ENCODE assay signal across 21 cellular contexts in genomic region chr12:49325606-49326005, GRCh38. TPM values are rescaled to one million over a fixed set of nuclear protein-coding genes. Genes with fewer than 3 reads are reported as not detected.
"Had no signal": no experiment of that assay in that cellular context is flagged by ENCODE, and none has a peak within 500 bp of the region (broad histone marks: within the 10 kb centered on the region; RNA-seq: fewer than 3 reads in every experiment).

No MANE protein-coding gene starts in this region.

- H3K4me3 Mint-ChIP-seq: activated CD4-positive, alpha-beta memory T cell treated with anti-CD3 and anti-CD28 coated beads, Interleukin-2, amount 10 ng/mL, durations not matched to agents 7 days and 5 days; activated CD4-positive, alpha-beta T cell treated with anti-CD3 and anti-CD28 coated beads for 36 hours; activated naive CD8-positive, alpha-beta T cell treated with anti-CD3 and anti-CD28 coated beads, Interleukin-2, amount 50 U/mL, for 24 hours; dendritic cell treated with granulocyte-macrophage colony-stimulating factor and Interleukin-4, amounts not matched to agents 40 ng/mL and 50 ng/mL, for 4 days; stimulated activated memory B cell treated with anti-CD40 and anti-IgM and Interleukin-4, amounts not matched to agents 10 μg/mL and 1 μg/mL and 100 μg/mL, for 72 hours had no signal

- H3K4me1 ChIP-seq: pancreas had no signal

- H3K27ac ChIP-seq: epithelial cell of prostate, pancreas, tibial artery, uterus had no signal

- H3K9me3 ChIP-seq: pancreas, tibial artery, uterus had no signal

- DNase-seq: activated CD4-positive, alpha-beta memory T cell treated with anti-CD3 and anti-CD28 coated beads, Interleukin-2, amount 10 ng/mL, durations not matched to agents 7 days and 5 days; activated CD4-positive, alpha-beta T cell treated with anti-CD3 and anti-CD28 coated beads for 36 hours; activated naive CD4-positive, alpha-beta T cell; activated naive CD8-positive, alpha-beta T cell treated with anti-CD3 and anti-CD28 coated beads, Interleukin-2, amount 50 U/mL, for 24 hours; activated T-cell treated with anti-CD3 and anti-CD28 coated beads for 4 hours; cerebellar nuclear complex; effector memory CD8-positive, alpha-beta T cell; kidney glomerular epithelial cell; mesendoderm; pancreas; stimulated activated CD4-positive, alpha-beta T cell treated with anti-CD3 and anti-CD28 coated beads, Interleukin-12 subunit alpha, Interleukin-12 subunit beta, amount 100 ng/mL, for 4 hours; stimulated activated CD4-positive, alpha-beta T cell treated with anti-CD3 and anti-CD28 coated beads, Interleukin-2, amount 100 ng/mL, for 24 hours; uterus had no signal

- ATAC-seq: activated CD4-positive, alpha-beta T cell treated with anti-CD3 and anti-CD28 coated beads for 36 hours; activated naive CD8-positive, alpha-beta T cell treated with anti-CD3 and anti-CD28 coated beads, Interleukin-2, amount 50 U/mL, for 24 hours; effector memory CD8-positive, alpha-beta T cell; pancreas; stimulated activated memory B cell treated with anti-CD40 and anti-IgM and Interleukin-4, amounts not matched to agents 10 μg/mL and 1 μg/mL and 100 μg/mL, for 72 hours had no signal

- H3K27ac Mint-ChIP-seq: activated CD4-positive, alpha-beta memory T cell treated with anti-CD3 and anti-CD28 coated beads, Interleukin-2, amount 10 ng/mL, durations not matched to agents 7 days and 5 days; activated CD4-positive, alpha-beta T cell treated with anti-CD3 and anti-CD28 coated beads for 36 hours; activated naive CD8-positive, alpha-beta T cell treated with anti-CD3 and anti-CD28 coated beads, Interleukin-2, amount 50 U/mL, for 24 hours; stimulated activated memory B cell treated with anti-CD40 and anti-IgM and Interleukin-4, amounts not matched to agents 10 μg/mL and 1 μg/mL and 100 μg/mL, for 72 hours; T-helper 1 cell treated with Interleukin-12 subunit alpha and Interleukin-12 subunit beta and Interleukin-4 antibody, amounts not matched to agents 30 μg/mL and 1 μg/mL, for 36 hours had no signal

- H3K36me3 Mint-ChIP-seq: stimulated activated memory B cell treated with anti-CD40 and anti-IgM and Interleukin-4, amounts not matched to agents 10 μg/mL and 1 μg/mL and 100 μg/mL, for 72 hours had no signal

- H3K9me3 Mint-ChIP-seq: activated CD4-positive, alpha-beta memory T cell treated with anti-CD3 and anti-CD28 coated beads, Interleukin-2, amount 10 ng/mL, durations not matched to agents 7 days and 5 days; activated naive CD8-positive, alpha-beta T cell treated with anti-CD3 and anti-CD28 coated beads, Interleukin-2, amount 50 U/mL, for 24 hours; dendritic cell treated with granulocyte-macrophage colony-stimulating factor and Interleukin-4, amounts not matched to agents 40 ng/mL and 50 ng/mL, for 4 days; effector memory CD8-positive, alpha-beta T cell; stimulated activated memory B cell treated with anti-CD40 and anti-IgM and Interleukin-4, amounts not matched to agents 10 μg/mL and 1 μg/mL and 100 μg/mL, for 72 hours; T-helper 1 cell treated with Interleukin-12 subunit alpha and Interleukin-12 subunit beta and Interleukin-4 antibody, amounts not matched to agents 30 μg/mL and 1 μg/mL, for 36 hours had no signal

- H3K27me3 ChIP-seq: pancreas, uterus had no signal

- H3K36me3 ChIP-seq: pancreas, tibial artery, uterus had no signal

- H3K27me3 Mint-ChIP-seq: activated CD4-positive, alpha-beta memory T cell treated with anti-CD3 and anti-CD28 coated beads, Interleukin-2, amount 10 ng/mL, durations not matched to agents 7 days and 5 days; activated CD4-positive, alpha-beta T cell treated with anti-CD3 and anti-CD28 coated beads for 36 hours; activated naive CD8-positive, alpha-beta T cell treated with anti-CD3 and anti-CD28 coated beads, Interleukin-2, amount 50 U/mL, for 24 hours; dendritic cell treated with granulocyte-macrophage colony-stimulating factor and Interleukin-4, amounts not matched to agents 40 ng/mL and 50 ng/mL, for 4 days; effector memory CD8-positive, alpha-beta T cell; stimulated activated memory B cell treated with anti-CD40 and anti-IgM and Interleukin-4, amounts not matched to agents 10 μg/mL and 1 μg/mL and 100 μg/mL, for 72 hours had no signal

- H3K4me3 ChIP-seq: pancreas, tibial artery, uterus had no signal

RNA-seq across cellular contexts. Expression of gene C1QL4, which starts 11.4 kb away (rescaled TPM):
- total RNA-seq: activated CD4-positive, alpha-beta memory T cell treated with anti-CD3 and anti-CD28 coated beads, Interleukin-2, amount 10 ng/mL, durations not matched to agents 7 days and 5 days; activated CD4-positive, alpha-beta T cell treated with anti-CD3 and anti-CD28 coated beads for 36 hours; aorta; liver; pancreas; subcutaneous adipose tissue had no signal
- polyA plus RNA-seq: aorta, liver, pancreas had no signal

RNA-seq across cellular contexts. Expression of gene PRPH, which starts 30.7 kb away (rescaled TPM):
- total RNA-seq: activated CD4-positive, alpha-beta T cell treated with anti-CD3 and anti-CD28 coated beads for 36 hours; liver had no signal
